20 cellular contexts compared by ENCODE assay signal in the genomic region with DNA sequence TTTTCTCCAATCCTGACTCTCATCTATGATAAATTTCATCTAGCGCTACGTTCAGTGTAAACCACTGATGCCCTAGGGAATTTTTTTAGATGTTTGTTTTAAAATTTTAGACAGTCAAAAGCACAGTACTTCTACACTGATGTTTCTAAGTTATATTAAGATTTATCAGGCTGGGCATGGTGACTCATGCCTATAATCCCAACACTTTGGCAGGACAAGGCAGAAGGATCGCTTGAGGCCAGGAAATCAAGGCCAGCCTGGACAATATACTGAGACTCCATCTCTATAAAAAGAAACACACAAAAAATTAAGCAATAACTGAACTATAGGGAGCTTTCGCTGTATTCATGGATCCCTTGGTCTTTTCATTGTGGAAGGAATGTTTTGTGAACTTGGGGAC. TPM values are rescaled to one million over a fixed set of nuclear protein-coding genes. Genes with fewer than 3 reads are reported as not detected.
DNase-seq lines count a peak whose midpoint lies in the region; ATAC-seq and TF ChIP-seq lines count a peak whose summit lies in the region.
"Had no signal": no experiment of that assay in that cellular context is flagged by ENCODE, and none has a peak within 500 bp of the region (broad histone marks: within the 10 kb centered on the region; RNA-seq: fewer than 3 reads in every experiment).

No MANE protein-coding gene starts in this region.

- H3K27me3 Mint-ChIP-seq in MCF 10A (ENCODE audit: insufficient read depth, unreplicated experiment) = no peaks in the 10 kb centered on the region
- H3K27me3 Mint-ChIP-seq: activated CD4-positive, alpha-beta T cell treated with anti-CD3 and anti-CD28 coated beads, Interleukin-2, amount 10 ng/mL, durations not matched to agents 7 days and 5 days had no signal

- peak overlapping the region; percentile 22 for H2AFZ ChIP-seq in mammary epithelial cell (ENCODE audit: low read depth, low read length)

- H3K27ac Mint-ChIP-seq in MCF 10A (ENCODE audit: low read depth, unreplicated experiment) = peak overlapping the region; percentile 4
- H3K27ac Mint-ChIP-seq: activated CD4-positive, alpha-beta T cell treated with anti-CD3 and anti-CD28 coated beads, Interleukin-2, amount 10 ng/mL, durations not matched to agents 7 days and 5 days; CD4-positive, alpha-beta T cell; naive thymus-derived CD4-positive, alpha-beta T cell had no signal

- no peaks in the 10 kb centered on the region for H3K79me2 ChIP-seq in mammary epithelial cell (ENCODE audit: insufficient read depth, low read length)

- H3K4me3 ChIP-seq in breast epithelium = no peak overlapping the region
- H3K4me3 ChIP-seq in mammary epithelial cell (replicated peaks in 1 of 3; ENCODE audit: insufficient read depth in 1 of 3, low read depth in 2 of 3, low read length in 3 of 3) = no peak overlapping the region
- no peak overlapping the region for H3K4me3 ChIP-seq in heart right ventricle
- no peak overlapping the region for H3K4me3 ChIP-seq in tibial artery
- no peak overlapping the region for H3K4me3 ChIP-seq in spleen
- H3K4me3 ChIP-seq: right lobe of liver, SJSA1, upper lobe of left lung had no signal

- CTCF ChIA-PET in MCF 10A (lab: Yijun Ruan, JAX) = interaction anchor here (1.3 to 1.8 kb wide), 2 partner anchors 11 to 153 kb away, joined by 3 to 6 read pairs; no protein-coding TSS in a partner anchor
- CTCF ChIA-PET in mammary epithelial cell (lab: Charles Lee; ENCODE audit: low non-redundant PET) = no interaction called here

- BruUV-seq in MCF 10A (replicated peaks; lab: Mats Ljungman, UMichigan) (no TSS peak), mammary epithelial cell (replicated peaks; lab: Mats Ljungman, UMichigan) (no TSS peak)

- H3K4me2 ChIP-seq in mammary epithelial cell (ENCODE audit: insufficient read depth, low read depth, low read length) = peak overlapping the region; percentile 21

- in situ Hi-C loops in mammary epithelial cell (cut with MboI; ENCODE audit: low sequenced_read_pairs in 2 of 2) = no loop called here

- no peak overlapping the region for H3K9ac ChIP-seq in mammary epithelial cell (ENCODE audit: insufficient read depth, low read length)

- ATAC-seq in heart right ventricle = peak; percentile 43 to 88 (median 68)
- no peak for ATAC-seq in HG02610 (IDR thresholded peaks at IDR 0.05; ENCODE audit: unreplicated experiment)
- ATAC-seq: left lobe of liver; naive thymus-derived CD4-positive, alpha-beta T cell; right lobe of liver had no signal

- H3K9me3 ChIP-seq in breast epithelium = no peaks in the 10 kb centered on the region
- H3K9me3 ChIP-seq in mammary epithelial cell (replicated peaks; ENCODE audit: insufficient read depth, low read length) = no peaks in the 10 kb centered on the region
- H3K9me3 ChIP-seq in heart right ventricle = no peaks in the 10 kb centered on the region
- no peaks in the 10 kb centered on the region for H3K9me3 ChIP-seq in tibial artery
- H3K9me3 ChIP-seq in spleen = no peaks in the 10 kb centered on the region
- H3K9me3 ChIP-seq: right lobe of liver, SJSA1, upper lobe of left lung had no signal

- H3K36me3 ChIP-seq in breast epithelium (no peaks in the 10 kb centered on the region), mammary epithelial cell (ENCODE audit: insufficient read depth, low read length) (no peaks in the 10 kb centered on the region), heart right ventricle (no peaks in the 10 kb centered on the region), tibial artery (no peaks in the 10 kb centered on the region), spleen (no peaks in the 10 kb centered on the region)
- H3K36me3 ChIP-seq: right lobe of liver, SJSA1, upper lobe of left lung had no signal

- dilution Hi-C loops in mammary epithelial cell (cut with HindIII; ENCODE audit: low sequenced_read_pairs) = no loop called here

- POLR2A ChIA-PET in MCF 10A (lab: Yijun Ruan, JAX) = interaction anchor here (1.0 to 1.2 kb wide), 2 partner anchors 10 to 60 kb away, joined by 3 to 5 read pairs; no protein-coding TSS in a partner anchor

- no peaks in the 10 kb centered on the region for H3K4me1 ChIP-seq in breast epithelium
- peaks cover 23% of the 10 kb centered on the region for H3K4me1 ChIP-seq in mammary epithelial cell (ENCODE audit: insufficient read depth, low read length)
- peaks cover 0 to 32% (median 10%) of the 10 kb centered on the region in 9 donors for H3K4me1 ChIP-seq in heart right ventricle
- peaks cover 0 to 31% (median 13%) of the 10 kb centered on the region in 4 donors for H3K4me1 ChIP-seq in tibial artery
- no peaks in the 10 kb centered on the region for H3K4me1 ChIP-seq in spleen
- H3K4me1 ChIP-seq: right lobe of liver, SJSA1, upper lobe of left lung had no signal

- no peaks in the 10 kb centered on the region for H3K36me3 Mint-ChIP-seq in MCF 10A (ENCODE audit: insufficient read depth, unreplicated experiment)

- no peak for TF ChIP-seq CTCF in MCF 10A (IDR thresholded peaks at IDR 0.05; ENCODE audit: unreplicated experiment)
- no peak for TF ChIP-seq CTCF in breast epithelium (IDR thresholded peaks at IDR 0.05)
- no peak for TF ChIP-seq CTCF in mammary epithelial cell (conservative IDR thresholded peaks at IDR 0.05 in 1 of 2, IDR thresholded peaks at IDR 0.05 in 1 of 2; ENCODE audit: extremely low read depth in 1 of 2, insufficient read depth in 1 of 2, low read depth in 1 of 2, low read length in 2 of 2)
- no peak for TF ChIP-seq CTCF in heart right ventricle (IDR thresholded peaks at IDR 0.05)
- no peak for TF ChIP-seq CTCF in tibial artery (IDR thresholded peaks at IDR 0.05)
- TF ChIP-seq CTCF in spleen (IDR thresholded peaks at IDR 0.05 in 8 of 11, conservative IDR thresholded peaks at IDR 0.05 in 3 of 11) = no peak

- H3K27ac ChIP-seq in breast epithelium (no peak overlapping the region), mammary epithelial cell (ENCODE audit: insufficient read depth, low read depth, low read length) (peak overlapping the region; percentile 76), heart right ventricle (peak overlapping the region in 3 of 10 donors; percentile 31 to 51 (median 42)), tibial artery (peak overlapping the region; percentile 45 to 52), spleen (no peak overlapping the region)
- H3K27ac ChIP-seq: 22Rv1, right lobe of liver, SJSA1, upper lobe of left lung had no signal

- H3K27me3 ChIP-seq in breast epithelium (no peaks in the 10 kb centered on the region), mammary epithelial cell (ENCODE audit: insufficient read depth, low read length) (no peaks in the 10 kb centered on the region), heart right ventricle (no peaks in the 10 kb centered on the region), tibial artery (no peaks in the 10 kb centered on the region), spleen (replicated peaks in 1 of 7) (no peaks in the 10 kb centered on the region)
- H3K27me3 ChIP-seq: right lobe of liver, SJSA1, upper lobe of left lung had no signal

- peak; percentile 89 for DNase-seq in MCF 10A (ENCODE audit: unreplicated experiment)
- no peak for DNase-seq in breast epithelium (ENCODE audit: low spot score in 2 of 2)
- peak; percentile 80 for DNase-seq in mammary epithelial cell
- DNase-seq in heart right ventricle = no peak
- peak; percentile 24 to 67 for DNase-seq in tibial artery
- no peak for DNase-seq in spleen
- no peak for DNase-seq in DMS153 (lab: John Stamatoyannopoulos, UW)
- DNase-seq: activated CD4-positive, alpha-beta T cell treated with anti-CD3 and anti-CD28 coated beads, Interleukin-2, amount 10 ng/mL, durations not matched to agents 7 days and 5 days; activated T-cell treated with anti-CD3 and anti-CD28 coated beads, Interleukin-2, amount 50 U/mL, for 1 hour; CD4-positive, alpha-beta T cell; naive thymus-derived CD4-positive, alpha-beta T cell; NCI-H1048; NCI-H2171 treated with DMSO at 0.1 percent for 48 hours; right lobe of liver; stimulated activated CD4-positive, alpha-beta T cell treated with anti-CD3 and anti-CD28 coated beads, Interleukin-4, amount 100 ng/mL, for 1 hour; upper lobe of left lung had no signal

- intact Hi-C loops in MCF 10A (cut with micrococcal nuclease) = no loop called here
- intact Hi-C loops in breast epithelium (cut with DNase I; ENCODE audit: low total_unique reads) = no loop called here
- intact Hi-C loops in mammary epithelial cell (cut with micrococcal nuclease) = loop anchor here (10.0 kb wide), 1 partner anchor 54 kb away; a partner anchor contains a TSS
- intact Hi-C loops in heart right ventricle (cut with DNase I) = no loop called here
- intact Hi-C loops in tibial artery (cut with DNase I; ENCODE audit: low total_unique reads) = no loop called here
- intact Hi-C loops in spleen (cut with DNase I; ENCODE audit: low total_unique reads) = loop anchor here (10.0 kb wide), 1 partner anchor 56 kb away; no protein-coding TSS in a partner anchor

- no peak overlapping the region for H3K4me3 Mint-ChIP-seq in MCF 10A (ENCODE audit: unreplicated experiment)
- H3K4me3 Mint-ChIP-seq: activated CD4-positive, alpha-beta T cell treated with anti-CD3 and anti-CD28 coated beads, Interleukin-2, amount 10 ng/mL, durations not matched to agents 7 days and 5 days; CD4-positive, alpha-beta T cell; naive thymus-derived CD4-positive, alpha-beta T cell had no signal

- H3K9me3 Mint-ChIP-seq in MCF 10A (ENCODE audit: unreplicated experiment) = no peaks in the 10 kb centered on the region
- H3K9me3 Mint-ChIP-seq: activated CD4-positive, alpha-beta T cell treated with anti-CD3 and anti-CD28 coated beads, Interleukin-2, amount 10 ng/mL, durations not matched to agents 7 days and 5 days; CD4-positive, alpha-beta T cell; naive thymus-derived CD4-positive, alpha-beta T cell had no signal

- TF ChIP-seq POLR2A in breast epithelium (IDR thresholded peaks at IDR 0.05) (no peak), spleen (IDR thresholded peaks at IDR 0.05) (no peak)

- no peaks in the 10 kb centered on the region for H4K20me1 ChIP-seq in mammary epithelial cell (ENCODE audit: insufficient read depth, low read length)

- H3K4me1 Mint-ChIP-seq in MCF 10A (ENCODE audit: insufficient read depth, unreplicated experiment) = peaks cover 18% of the 10 kb centered on the region
- H3K4me1 Mint-ChIP-seq: activated CD4-positive, alpha-beta T cell treated with anti-CD3 and anti-CD28 coated beads, Interleukin-2, amount 10 ng/mL, durations not matched to agents 7 days and 5 days had no signal

- 13% methylated on average over 3 of the region's 4 CpGs for WGBS in mammary epithelial cell (ENCODE audit: low coverage, missing lambda C conversion rate)
- WGBS in heart right ventricle, 2 donors = 69 to 80% methylated on average over 4 of the region's 4 CpGs
- WGBS in spleen, 5 donors = 76 to 89% (median 79%) methylated on average over 4 of the region's 4 CpGs

RNA-seq across cellular contexts. Expression of a gene that starts 50.6 kb away (rescaled TPM):
- total RNA-seq in MCF 10A (2022) = 7.0 and 7.7 TPM in 2 replicates
- total RNA-seq in breast epithelium = 10 to 100 TPM; 17.0 to 38.8 (median 21.3) TPM
- total RNA-seq in mammary epithelial cell = 1 to 10 TPM; 5.0 to 7.3 TPM
- 14.0 TPM for polyA plus RNA-seq in mammary epithelial cell
- 51.5 TPM for polyA minus RNA-seq in mammary epithelial cell
- total RNA-seq in heart right ventricle = 100 to 1,000 TPM in 8 of 10 donors, 10 to 100 TPM in 2; 63.9 to 211 (median 137) TPM
- 10 to 100 TPM; 31.7 to 71.1 TPM for polyA plus RNA-seq in heart right ventricle
- total RNA-seq in spleen = 10 to 100 TPM; 42.6 to 62.9 (median 50.2) TPM
- 10 to 100 TPM; 18.8 to 21.5 (median 20.6) TPM for polyA plus RNA-seq in spleen

Comparison
In these comparisons a context has a peak if more than half of its experiments do, and no peak if none do; other contexts are left out.
1. DNase-seq: peak in MCF 10A (single experiment), mammary epithelial cell (single experiment) and tibial artery (2 of 2); none in breast epithelium (0 of 2), heart right ventricle (0 of 2), spleen (single experiment) and DMS153 (single experiment).
2. H3K27ac ChIP-seq: peak in mammary epithelial cell (single experiment) and tibial artery (2 of 2); none in breast epithelium (0 of 2) and spleen (0 of 8).
3. intact Hi-C loops: an anchor here in mammary epithelial cell (10.0 kb wide) and spleen (10.0 kb wide); none called in MCF 10A, breast epithelium, heart right ventricle and tibial artery.